In genomic region chr10:1416456-1417037, GRCh38 we compare ENCODE assay signal across 27 cellular contexts.
"Had no signal": no experiment of that assay in that cellular context is flagged by ENCODE, and none has a peak within 500 bp of the region (broad histone marks: within the 10 kb centered on the region; RNA-seq: fewer than 3 reads in every experiment).

No MANE protein-coding gene starts in this region.

- H3K27me3 ChIP-seq: testis had no signal

- H3K9me3 ChIP-seq: breast epithelium, heart left ventricle, left ventricle myocardium inferior, mucosa of descending colon, pancreas, prostate gland, sigmoid colon, testis, transverse colon had no signal

- FAIRE-seq: colon, pancreas, small intestine had no signal

- DNase-seq: activated CD4-positive, alpha-beta memory T cell treated with anti-CD3 and anti-CD28 coated beads for 36 hours; activated CD4-positive, alpha-beta T cell treated with anti-CD3 and anti-CD28 coated beads, Interleukin-2, amount 10 ng/mL, durations not matched to agents 24 days and 14 days; activated CD4-positive, CD25-positive, alpha-beta regulatory T cell treated with anti-CD3 and anti-CD28 coated beads, Interleukin-2, amount 50 U/mL, for 72 hours; activated naive CD8-positive, alpha-beta T cell treated with anti-CD3 and anti-CD28 coated beads, Interleukin-2, amount 50 U/mL, for 24 hours; activated T-cell treated with anti-CD3 and anti-CD28 coated beads, Interleukin-2, amount 50 U/mL, for 48 hours; effector memory CD4-positive, alpha-beta T cell; foreskin fibroblast; heart left ventricle; hypothalamus; kidney glomerular epithelial cell; left ventricle myocardium inferior; mesendoderm; mucosa of descending colon; retina; sigmoid colon; small intestine; stimulated activated CD4-positive, alpha-beta T cell treated with anti-CD3 and anti-CD28 coated beads, Interleukin-1b, Interleukin-23, amount 100 ng/mL, for 48 hours; stimulated activated naive CD4-positive, alpha-beta T cell treated with Interleukin-2 at 50 U/mL for 16 hours; T-helper 2 cell; testis; transverse colon had no signal

- H3K4me1 ChIP-seq: breast epithelium, prostate gland, testis, transverse colon had no signal

- ATAC-seq: activated naive CD8-positive, alpha-beta T cell treated with anti-CD3 and anti-CD28 coated beads, Interleukin-2, amount 50 U/mL, for 24 hours; mucosa of descending colon; natural killer cell treated with Interleukin-12 subunit alpha and Interleukin-12 subunit beta and Interleukin-15 and Interleukin-18, amount 100 ng/mL, for 72 hours; pancreas had no signal

- H3K36me3 ChIP-seq: breast epithelium, heart left ventricle, left ventricle myocardium inferior, pancreas, prostate gland, sigmoid colon, transverse colon had no signal

- H3K4me3 ChIP-seq: breast epithelium, heart left ventricle, left ventricle myocardium inferior, lung, mucosa of descending colon, pancreas, prostate gland, sigmoid colon, testis, transverse colon had no signal

- H3K27ac ChIP-seq: breast epithelium, heart left ventricle, left ventricle myocardium inferior, pancreas, prostate gland, sigmoid colon, testis, transverse colon had no signal
